ENCODE assay signal across 17 cellular contexts in genomic region chr16:81195907-81196534, GRCh38. TPM values are rescaled to one million over a fixed set of nuclear protein-coding genes. Genes with fewer than 3 reads are reported as not detected.
A peak's percentile ranks its signal among the peaks of the same experiment; 100 is the strongest.
DNase-seq lines count a peak whose midpoint lies in the region; ATAC-seq, FAIRE-seq and TF ChIP-seq lines count a peak whose summit lies in the region.
"Had no signal": no experiment of that assay in that cellular context is flagged by ENCODE, and none has a peak within 500 bp of the region (broad histone marks: within the 10 kb centered on the region; RNA-seq: fewer than 3 reads in every experiment).

No MANE protein-coding gene starts in this region.

- H3K9me3 ChIP-seq in heart right ventricle (no peaks in the 10 kb centered on the region), mesenchymal stem cell (ENCODE audit: control insufficient read depth, low read length) (no peaks in the 10 kb centered on the region), suprapubic skin (no peaks in the 10 kb centered on the region)
- H3K9me3 ChIP-seq: Caco-2, HAP-1 had no signal

- intact Hi-C loops in left ventricle myocardium superior (cut with micrococcal nuclease) (no loop called here), heart right ventricle (cut with DNase I) (no loop called here)

- H3K14ac ChIP-seq in mesenchymal stem cell (ENCODE audit: low read length in 2 of 2) = no peak overlapping the region

- H3K4me3 ChIP-seq in heart right ventricle (no peak overlapping the region), mesenchymal stem cell (ENCODE audit: insufficient read depth in 1 of 2, low read depth in 1 of 2, low read length in 2 of 2) (no peak overlapping the region), suprapubic skin (no peak overlapping the region)
- H3K4me3 ChIP-seq: GM23338, HAP-1 had no signal

- no peak overlapping the region for H3K4ac ChIP-seq in mesenchymal stem cell (ENCODE audit: low read depth in 1 of 2, low read length in 2 of 2)

- H2BK15ac ChIP-seq in mesenchymal stem cell (ENCODE audit: low read depth, poor library complexity, severe bottlenecking) = no peak overlapping the region

- no peaks in the 10 kb centered on the region for H3K4me1 ChIP-seq in heart right ventricle
- H3K4me1 ChIP-seq in mesenchymal stem cell (ENCODE audit: control insufficient read depth, insufficient read depth, low read depth, low read length) = no peaks in the 10 kb centered on the region
- H3K4me1 ChIP-seq in suprapubic skin = no peaks in the 10 kb centered on the region
- H3K4me1 ChIP-seq: HAP-1 had no signal

- TF ChIP-seq POLR2A in suprapubic skin (IDR thresholded peaks at IDR 0.05) (no peak), GM12892 (IDR thresholded peaks at IDR 0.05; ENCODE audit: low read depth, low read length) (no peak)

- no peak for FAIRE-seq in GM12892 (lab: Jason Lieb, UNC)
- FAIRE-seq: G401.6, GM19239 had no signal

- no peak overlapping the region for H3K23ac ChIP-seq in mesenchymal stem cell (ENCODE audit: low read length in 2 of 2)

- H3K36me3 ChIP-seq in heart right ventricle = no peaks in the 10 kb centered on the region
- H3K36me3 ChIP-seq in mesenchymal stem cell (ENCODE audit: control insufficient read depth in 1 of 2, insufficient read depth in 2 of 2, low read depth in 1 of 2, low read length in 2 of 2) = no peaks in the 10 kb centered on the region
- H3K36me3 ChIP-seq in suprapubic skin = no peaks in the 10 kb centered on the region
- H3K36me3 ChIP-seq: HAP-1 had no signal

- no peak overlapping the region for H3K18ac ChIP-seq in mesenchymal stem cell (ENCODE audit: low read depth in 1 of 2, low read length in 2 of 2)

- no peak overlapping the region for H2BK120ac ChIP-seq in mesenchymal stem cell (ENCODE audit: low read depth, low read length)

- no peak overlapping the region for H2AK5ac ChIP-seq in mesenchymal stem cell (ENCODE audit: low read length, severe bottlenecking)

- H3K4me2 ChIP-seq in mesenchymal stem cell (ENCODE audit: low read length, poor library complexity, severe bottlenecking) = no peak overlapping the region
- H3K4me2 ChIP-seq: GM23338 had no signal

- no peak for TF ChIP-seq CTCF in heart right ventricle (IDR thresholded peaks at IDR 0.05)
- TF ChIP-seq CTCF in suprapubic skin (IDR thresholded peaks at IDR 0.05) = no peak

- ATAC-seq in left ventricle myocardium superior (peak; percentile 70), heart right ventricle (no peak)
- ATAC-seq: GM23338 had no signal

- H2BK5ac ChIP-seq in mesenchymal stem cell (ENCODE audit: low read depth, low read length, poor library complexity, severe bottlenecking) = no peak overlapping the region

- no peak overlapping the region for H3K9ac ChIP-seq in mesenchymal stem cell (ENCODE audit: low read length)

- no peak overlapping the region for H4K91ac ChIP-seq in mesenchymal stem cell (ENCODE audit: low read length)

- 74 to 78% methylated on average over 13 of the region's 13 CpGs for WGBS in heart right ventricle, 2 donors
- WGBS in mesenchymal stem cell = 92% methylated on average over 12 of the region's 13 CpGs
- 65% methylated on average over 13 of the region's 13 CpGs for WGBS in suprapubic skin

- H3K27me3 ChIP-seq in heart right ventricle = peaks cover 0 to 13% (median 6%) of the 10 kb centered on the region in 7 donors
- peaks cover 21 to 35% of the 10 kb centered on the region in 2 experiments for H3K27me3 ChIP-seq in mesenchymal stem cell (ENCODE audit: control insufficient read depth in 1 of 2, insufficient read depth in 1 of 2, low read length in 2 of 2)
- no peaks in the 10 kb centered on the region for H3K27me3 ChIP-seq in suprapubic skin

- H2BK12ac ChIP-seq in mesenchymal stem cell (ENCODE audit: low read length in 2 of 2) = no peak overlapping the region

- TF ChIP-seq EP300 in suprapubic skin (IDR thresholded peaks at IDR 0.05) = no peak

- no peak overlapping the region for H2AFZ ChIP-seq in mesenchymal stem cell (ENCODE audit: low read depth, low read length)
- H2AFZ ChIP-seq: GM23338 had no signal

- DNase-seq in left ventricle myocardium superior (peak; percentile 33), heart right ventricle (no peak), mesenchymal stem cell (no peak), suprapubic skin (ENCODE audit: low spot score in 2 of 2) (no peak), cortex of kidney (lab: John Stamatoyannopoulos, UW) (no peak), GM12892 (ENCODE audit: insufficient read length) (no peak)
- DNase-seq: C1 segment of cervical spinal cord; Caco-2; CD4-positive, alpha-beta memory T cell; DMS153; DND-41; HFFc6 had no signal

- H3K27ac ChIP-seq in heart right ventricle (no peak overlapping the region), mesenchymal stem cell (ENCODE audit: low read length, poor library complexity, severe bottlenecking) (no peak overlapping the region), suprapubic skin (peak overlapping the region; percentile 64)

- H4K8ac ChIP-seq in mesenchymal stem cell (ENCODE audit: low read length) = peak overlapping the region; percentile 48

- H3K79me1 ChIP-seq in mesenchymal stem cell (replicated peaks; ENCODE audit: low read length, poor library complexity, severe bottlenecking) = no peaks in the 10 kb centered on the region

RNA-seq across cellular contexts. Expression of gene BCO1, which starts 42.5 kb away (rescaled TPM):
- total RNA-seq in left ventricle myocardium superior (not detected), heart right ventricle (under 1 TPM in 2 of 10 donors, not detected in 8; 0.20 to 0.42 TPM), suprapubic skin (under 1 TPM in 1 of 4 donors, not detected in 3; 0.26 TPM)
- not detected for polyA plus RNA-seq in heart right ventricle
- polyA plus RNA-seq in mesenchymal stem cell (2013, experiment 1 of 2) = 0.04 TPM
- polyA plus RNA-seq in mesenchymal stem cell (2013, experiment 2 of 2) = 0.01 TPM
- polyA plus RNA-seq in GM12892 (2012; ENCODE audit: missing spikeins) = not detected
- total RNA-seq: CD4-positive, alpha-beta memory T cell; HFFc6 had no signal
- polyA plus RNA-seq: BJ; CD4-positive, alpha-beta memory T cell; GM23338 had no signal
